ENCODE assay signal across 1 cellular context in genomic region chr19:21326169-21326568, GRCh38.
TF ChIP-seq lines count a peak whose summit lies in the region.

No MANE protein-coding gene starts in this region.

TF ChIP-seq in GM23338, 12 proteins besides CTCF, POLR2A, EP300 and RAD21 (continued from another document):
- TF ChIP-seq CREB1 (CRISPR knock-in tag; IDR thresholded peaks at IDR 0.05; ENCODE audit: low read depth) (no peak), ZNF331 (CRISPR knock-in tag; IDR thresholded peaks at IDR 0.05; ENCODE audit: low read depth) (no peak), ETS1 (IDR thresholded peaks at IDR 0.05) (no peak), ZNF114 (CRISPR knock-in tag; IDR thresholded peaks at IDR 0.05) (no peak), ZNF462 (CRISPR knock-in tag; IDR thresholded peaks at IDR 0.05) (no peak), STAT1 (IDR thresholded peaks at IDR 0.05; ENCODE audit: unreplicated experiment) (no peak), EZH2 (IDR thresholded peaks at IDR 0.05; ENCODE audit: low read depth, unreplicated experiment) (no peak)
